Comparison of ENCODE assay signal across 1 cellular context in the genomic region with DNA sequence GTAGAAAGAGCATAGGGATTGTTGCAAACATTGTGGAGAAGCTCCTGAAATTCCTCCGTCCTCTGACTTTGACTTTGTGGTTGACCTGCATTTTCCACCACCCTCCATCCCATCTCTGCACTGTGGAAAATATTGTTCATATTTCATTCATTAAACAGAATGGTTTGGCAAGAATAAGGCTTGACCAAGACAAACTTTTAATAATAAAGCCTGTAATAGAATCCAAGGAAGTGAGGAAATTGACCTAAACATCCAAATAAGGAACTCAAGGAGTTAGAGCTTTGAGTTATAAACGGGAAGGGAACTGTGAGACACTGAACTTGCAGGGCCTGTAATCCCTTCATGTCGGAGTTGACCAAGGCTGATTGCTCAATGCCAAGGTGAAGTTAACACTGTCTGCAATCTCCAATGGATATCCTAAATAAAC.
TF ChIP-seq lines count a peak whose summit lies in the region.

No MANE protein-coding gene starts in this region.

TF ChIP-seq in IMR-90, 13 proteins besides CTCF, POLR2A, EP300 and RAD21 (continued from another document):
- no peak for TF ChIP-seq MAZ (IDR thresholded peaks at IDR 0.05; ENCODE audit: borderline replicate concordance, low read depth, low read length)
- TF ChIP-seq CEBPB (IDR thresholded peaks at IDR 0.05; ENCODE audit: low read depth, low read length): peak; percentile 82
- TF ChIP-seq CHD1 (IDR thresholded peaks at IDR 0.05; ENCODE audit: low read depth, low read length): no peak
